Comparison of ENCODE assay signal across 16 cellular contexts in the genomic region with DNA sequence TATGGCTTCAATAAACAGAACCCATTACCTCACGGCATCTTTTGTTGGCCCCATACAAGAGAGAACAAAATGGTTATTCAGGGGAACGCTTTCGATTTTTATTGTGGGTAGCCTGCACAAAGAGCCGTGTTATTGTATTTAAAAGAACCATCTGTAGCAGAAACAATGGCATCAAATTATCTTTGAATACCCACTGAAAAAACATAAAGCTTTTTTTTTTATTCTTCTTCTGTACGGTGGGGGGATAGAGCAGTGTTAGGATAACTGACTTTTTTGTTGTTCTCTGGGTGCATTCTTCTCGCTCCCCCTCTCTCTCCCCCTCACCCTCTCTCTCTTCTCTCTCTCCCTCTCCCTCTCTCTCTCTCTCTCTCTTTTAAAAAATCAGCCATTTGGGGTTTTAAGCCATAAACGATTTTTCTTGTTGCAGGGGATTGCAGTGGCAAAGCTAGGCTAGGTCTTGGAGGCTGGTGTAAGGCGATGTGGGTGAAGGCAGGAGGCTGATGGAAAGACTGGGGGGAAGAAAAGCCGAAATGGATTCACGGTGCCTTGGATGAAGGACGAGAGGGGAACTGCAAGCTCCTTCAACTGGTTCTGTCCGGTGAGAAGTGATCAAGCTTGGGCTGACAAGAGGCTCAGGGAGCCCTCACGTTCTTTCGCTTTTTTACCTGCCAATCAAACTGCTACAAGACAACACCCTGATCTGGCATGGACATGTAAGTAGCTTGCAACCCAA. TPM values are rescaled to one million over a fixed set of nuclear protein-coding genes. Genes with fewer than 3 reads are reported as not detected.
DNase-seq lines count a peak whose midpoint lies in the region; ATAC-seq and TF ChIP-seq lines count a peak whose summit lies in the region.
"Had no signal": no experiment of that assay in that cellular context is flagged by ENCODE, and none has a peak within 500 bp of the region (broad histone marks: within the 10 kb centered on the region; RNA-seq: fewer than 3 reads in every experiment).

No MANE protein-coding gene starts in this region.

- ATAC-seq in CD4-positive, alpha-beta T cell (ENCODE audit: poor library complexity): no peak
- ATAC-seq in GM21619 (IDR thresholded peaks at IDR 0.05; ENCODE audit: unreplicated experiment): no peak
- ATAC-seq: heart left ventricle, right lobe of liver, upper lobe of right lung had no signal

- H3K4me1 ChIP-seq in colonic mucosa: peaks cover 3% of the 10 kb centered on the region

- no peak overlapping the region for H3K9ac ChIP-seq in colonic mucosa (ENCODE audit: low read depth in 2 of 2, low read length in 2 of 2)

- no peaks in the 10 kb centered on the region for H3K36me3 ChIP-seq in colonic mucosa
- H3K36me3 ChIP-seq: heart left ventricle, right lobe of liver, upper lobe of right lung had no signal

- intact Hi-C loops in Calu3 (cut with micrococcal nuclease; ENCODE audit: unreplicated experiment) (no loop called here), colonic mucosa (cut with DNase I) (no loop called here)
- intact Hi-C loops in CD4-positive, alpha-beta T cell (cut with DNase I, micrococcal nuclease): no loop called here

- BruUV-seq in Calu3 (replicated peaks; lab: Mats Ljungman, UMichigan): no TSS peak

- H3K4me3 ChIP-seq in colonic mucosa: no peak overlapping the region
- H3K4me3 ChIP-seq: right lobe of liver, upper lobe of right lung had no signal

- CTCF ChIA-PET in Calu3 (lab: Charles Lee): interaction anchor here (0.6 to 3.4 kb wide), 6 partner anchors 299 to 1256 kb away, joined by 3 to 30 read pairs (median 3); no protein-coding TSS in a partner anchor
- CTCF ChIA-PET in CD4-positive, alpha-beta T cell (lab: Charles Lee): no interaction called here

- H3K4me3 Mint-ChIP-seq in Calu3 (ENCODE audit: low read depth, unreplicated experiment): peak overlapping the region; percentile 4
- peak overlapping the region; percentile 79 to 97 (median 92) for H3K4me3 Mint-ChIP-seq in brain
- no peak overlapping the region for H3K4me3 Mint-ChIP-seq in CD4-positive, alpha-beta T cell
- H3K4me3 Mint-ChIP-seq: dendritic cell treated with granulocyte-macrophage colony-stimulating factor and Interleukin-4, amounts not matched to agents 40 ng/mL and 50 ng/mL, for 4 days had no signal

- H3K9me3 Mint-ChIP-seq in Calu3 (ENCODE audit: low read depth, unreplicated experiment): no peaks in the 10 kb centered on the region
- H3K9me3 Mint-ChIP-seq in brain: peaks cover 2 to 19% (median 7%) of the 10 kb centered on the region in 5 experiments
- peaks cover 7% of the 10 kb centered on the region for H3K9me3 Mint-ChIP-seq in CD4-positive, alpha-beta T cell

- DNase-seq in Calu3: no peak
- peak; percentile 91 to 96 for DNase-seq in NCI-H2081 (lab: John Stamatoyannopoulos, UW)
- DNase-seq in medulla oblongata (ENCODE audit: extremely low spot score): peak; percentile 90
- DNase-seq in AG08395 (ENCODE audit: low spot score): no peak
- DNase-seq in colonic mucosa: no peak
- DNase-seq in CD4-positive, alpha-beta T cell: no peak
- DNase-seq: activated naive CD4-positive, alpha-beta T cell; heart left ventricle; NCI-H82; right lobe of liver; upper lobe of right lung had no signal

- H3K4me1 Mint-ChIP-seq in Calu3 (ENCODE audit: low read depth, unreplicated experiment) (peaks cover 47% of the 10 kb centered on the region), brain (peaks cover 77% of the 10 kb centered on the region)
- peaks cover 31% of the 10 kb centered on the region for H3K4me1 Mint-ChIP-seq in CD4-positive, alpha-beta T cell (ENCODE audit: low read depth)

- no peaks in the 10 kb centered on the region for H3K9me3 ChIP-seq in colonic mucosa
- H3K9me3 ChIP-seq in CD4-positive, alpha-beta T cell (ENCODE audit: control insufficient read depth, low read length): peaks cover 14% of the 10 kb centered on the region
- H3K9me3 ChIP-seq: heart left ventricle, right lobe of liver, upper lobe of right lung had no signal

- peaks cover 25% of the 10 kb centered on the region for H3K36me3 Mint-ChIP-seq in Calu3 (ENCODE audit: insufficient read depth, unreplicated experiment)
- H3K36me3 Mint-ChIP-seq in brain: peaks cover 17% of the 10 kb centered on the region
- H3K36me3 Mint-ChIP-seq in CD4-positive, alpha-beta T cell (ENCODE audit: low read depth): no peaks in the 10 kb centered on the region

- H3K27me3 Mint-ChIP-seq in Calu3 (ENCODE audit: unreplicated experiment) (peaks cover 64% of the 10 kb centered on the region), brain (peaks cover 30% of the 10 kb centered on the region)
- peaks cover 94% of the 10 kb centered on the region for H3K27me3 Mint-ChIP-seq in CD4-positive, alpha-beta T cell

- POLR2A ChIA-PET in CD4-positive, alpha-beta T cell (lab: Charles Lee): no interaction called here

- H3K27me3 ChIP-seq in colonic mucosa: peaks cover 89% of the 10 kb centered on the region
- H3K27me3 ChIP-seq in CD4-positive, alpha-beta T cell (ENCODE audit: control insufficient read depth, insufficient read depth, low read length): peaks cover 91% of the 10 kb centered on the region

- TF ChIP-seq CTCF in Calu3 (IDR thresholded peaks at IDR 0.05; ENCODE audit: unreplicated experiment) (no peak), brain (conservative IDR thresholded peaks at IDR 0.05) (no peak), colonic mucosa (IDR thresholded peaks at IDR 0.05) (no peak)
- TF ChIP-seq CTCF in CD4-positive, alpha-beta T cell (IDR thresholded peaks at IDR 0.05): no peak

- no peak overlapping the region for H3K27ac Mint-ChIP-seq in Calu3 (ENCODE audit: unreplicated experiment)
- peak overlapping the region; percentile 83 to 99 (median 85) for H3K27ac Mint-ChIP-seq in brain
- no peak overlapping the region for H3K27ac Mint-ChIP-seq in CD4-positive, alpha-beta T cell
- H3K27ac Mint-ChIP-seq: dendritic cell treated with granulocyte-macrophage colony-stimulating factor and Interleukin-4, amounts not matched to agents 40 ng/mL and 50 ng/mL, for 4 days had no signal

- no peak overlapping the region for H3K27ac ChIP-seq in colonic mucosa
- H3K27ac ChIP-seq in CD4-positive, alpha-beta T cell (ENCODE audit: low read depth, low read length): no peak overlapping the region
- H3K27ac ChIP-seq: heart left ventricle, right lobe of liver, SK-N-MC, upper lobe of right lung had no signal

RNA-seq across cellular contexts. Expression of a gene that starts 12.4 kb away (rescaled TPM):
- total RNA-seq in Calu3 (2022): 0.19 and 0.39 TPM in 2 replicates
- 120 TPM for polyA plus RNA-seq in brain (ENCODE audit: insufficient read depth, low read depth, low replicate concordance)
- total RNA-seq in colonic mucosa: under 1 TPM; 0.25 to 0.35 TPM
- total RNA-seq in CD4-positive, alpha-beta T cell: not detected
- total RNA-seq: LHCN-M2, right lobe of liver had no signal

Comparison
In these comparisons a context has a peak if more than half of its experiments do, and no peak if none do; other contexts are left out.
1. DNase-seq: peak in NCI-H2081 (2 of 2) and medulla oblongata (single experiment); none in Calu3 (single experiment), AG08395 (single experiment), colonic mucosa (single experiment) and CD4-positive, alpha-beta T cell (0 of 10).
2. H3K27ac Mint-ChIP-seq: peak in brain (5 of 5); none in Calu3 (single experiment) and CD4-positive, alpha-beta T cell (single experiment).